In the genomic region with DNA sequence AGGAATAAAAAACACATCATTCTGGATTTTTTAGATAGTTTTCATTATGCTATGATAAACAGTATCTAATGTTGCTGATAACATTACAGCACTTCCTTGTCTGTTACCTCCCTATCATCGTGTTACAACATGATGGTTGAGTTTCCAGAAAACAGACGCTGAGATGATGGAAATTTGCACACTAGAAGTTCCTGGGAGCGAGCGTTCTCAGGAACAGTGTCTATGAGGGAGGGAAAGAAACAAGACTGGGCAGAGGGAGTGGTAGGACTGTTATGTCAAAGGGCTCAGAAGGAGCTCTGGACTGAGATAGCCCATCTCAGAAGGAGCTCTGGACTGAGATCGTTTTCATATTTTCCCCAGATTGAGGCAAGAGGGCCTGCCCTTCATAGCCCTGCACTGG, we compare ENCODE assay signal across 22 cellular contexts.
DNase-seq lines count a peak whose midpoint lies in the region; ATAC-seq, FAIRE-seq and TF ChIP-seq lines count a peak whose summit lies in the region.
"Had no signal": no experiment of that assay in that cellular context is flagged by ENCODE, and none has a peak within 500 bp of the region (broad histone marks: within the 10 kb centered on the region; RNA-seq: fewer than 3 reads in every experiment).

No MANE protein-coding gene starts in this region.

- no peaks in the 10 kb centered on the region for H3K9me1 ChIP-seq in K562 (ENCODE audit: control insufficient read depth, insufficient read depth, low read length)

- BruUV-seq in K562 (replicated peaks; lab: Mats Ljungman, UMichigan) = no TSS peak

- H4K5ac ChIP-seq in mesendoderm (ENCODE audit: low read length) = no peak overlapping the region

- H3K18ac ChIP-seq in mesendoderm (ENCODE audit: low read length) = no peak overlapping the region

- H3K27ac ChIP-seq in heart left ventricle (peak overlapping the region in 11 of 12 donors; percentile 39 to 93 (median 83)), K562 (ENCODE audit: extremely low read depth, low read depth, low read length) (no peak overlapping the region), mesendoderm (ENCODE audit: low read depth, low read length) (no peak overlapping the region), upper lobe of left lung (peak overlapping the region in 3 of 4 donors; percentile 69 to 85 (median 78))
- H3K27ac ChIP-seq: 22Rv1, C4-2B, SJSA1 had no signal

- TF ChIP-seq CTCF in heart left ventricle (IDR thresholded peaks at IDR 0.05) (no peak), K562 (IDR thresholded peaks at IDR 0.05 in 2 of 3, conservative IDR thresholded peaks at IDR 0.05 in 1 of 3; ENCODE audit: insufficient read depth in 2 of 3, low read depth in 1 of 3, low read length in 3 of 3) (no peak), upper lobe of left lung (IDR thresholded peaks at IDR 0.05) (no peak)

- H3K4me2 ChIP-seq in K562 (ENCODE audit: insufficient read depth, low read length) (no peak overlapping the region), mesendoderm (ENCODE audit: low read length) (no peak overlapping the region)
- H3K4me2 ChIP-seq: GM23338 had no signal

- no peak overlapping the region for H2AK5ac ChIP-seq in mesendoderm (ENCODE audit: low read length)

- WGBS in heart left ventricle, 4 donors = 67 to 80% (median 75%) methylated on average over 5 of the region's 5 CpGs
- 8% methylated on average over 5 of the region's 5 CpGs for WGBS in K562 (ENCODE audit: insufficient coverage, low coverage, missing lambda C conversion rate)
- WGBS in mesendoderm (ENCODE audit: extremely low coverage, insufficient coverage, low lambda C conversion rate) = no CpG with 5 or more reads among the region's 5 CpGs
- whole genome bisulfite sequencing in upper lobe of left lung, 2 donors = 84 to 86% methylated on average over 5 of the region's 5 CpGs

- FAIRE-seq in K562 (lab: Jason Lieb, UNC) = no peak
- FAIRE-seq: G401.6, GM12892 had no signal

- no peak for TF ChIP-seq EP300 in K562 (IDR thresholded peaks at IDR 0.05; ENCODE audit: low read length)
- TF ChIP-seq EP300 in upper lobe of left lung (IDR thresholded peaks at IDR 0.05) = no peak

- H2BK5ac ChIP-seq in mesendoderm (ENCODE audit: low read length) = no peak overlapping the region

- no peak for DNase-seq in heart left ventricle
- no peak for DNase-seq in cardiac septum (ENCODE audit: low spot score)
- DNase-seq in K562 (ENCODE audit: extremely low read depth in 1 of 4, low spot score in 3 of 4) = no peak
- DNase-seq in mesendoderm = no peak
- DNase-seq in upper lobe of left lung = no peak
- no peak for DNase-seq in SHP77 treated with DMSO at 0.1 percent for 48 hours (lab: John Stamatoyannopoulos, UW)
- DNase-seq in activated effector memory CD4-positive, alpha-beta T cell treated with anti-CD3 and anti-CD28 coated beads, Interleukin-2, amount 50 U/mL, for 16 hours = no peak
- DNase-seq in cerebellar nuclear complex (lab: John Stamatoyannopoulos, UW) = no peak
- DNase-seq: CD8-positive, alpha-beta memory T cell; Kasumi-1; NCI-H1694 treated with DMSO at 0.1 percent for 48 hours; NCI-H2081 treated with DMSO at 0.1 percent for 48 hours; NCI-H2171 treated with DMSO at 0.1 percent for 48 hours; NCI-H524 treated with DMSO at 0.1 percent for 48 hours; NCI-H82 had no signal

- no peaks in the 10 kb centered on the region for H3K27me3 ChIP-seq in heart left ventricle
- peaks cover 26% of the 10 kb centered on the region in 2 experiments for H3K27me3 ChIP-seq in K562 (ENCODE audit: control insufficient read depth in 2 of 2, insufficient read depth in 2 of 2, low read length in 2 of 2)
- H3K27me3 ChIP-seq in mesendoderm (ENCODE audit: insufficient read depth, low read length, poor library complexity) = no peaks in the 10 kb centered on the region
- H3K27me3 ChIP-seq in upper lobe of left lung = no peaks in the 10 kb centered on the region
- H3K27me3 ChIP-seq: SJSA1 had no signal

- H3K56ac ChIP-seq in mesendoderm (ENCODE audit: low read length) = no peak overlapping the region

- H2BK15ac ChIP-seq in mesendoderm (replicated peaks; ENCODE audit: low read depth) = no peak overlapping the region

- H3K9me3 ChIP-seq in heart left ventricle = no peaks in the 10 kb centered on the region
- H3K9me3 ChIP-seq in K562 (replicated peaks; ENCODE audit: control insufficient read depth, insufficient read depth, low read depth, low read length) = no peaks in the 10 kb centered on the region
- no peaks in the 10 kb centered on the region for H3K9me3 ChIP-seq in upper lobe of left lung
- H3K9me3 ChIP-seq: SJSA1 had no signal

- H3K9ac ChIP-seq in K562 (ENCODE audit: insufficient read depth in 1 of 2, low read depth in 2 of 2, low read length in 2 of 2) (no peak overlapping the region), mesendoderm (ENCODE audit: low read length) (no peak overlapping the region)

- in situ Hi-C loops in K562 (cut with MboI) = loop anchor here (25.0 kb wide), 1 partner anchor 431 kb away; no protein-coding TSS in a partner anchor

- ATAC-seq in heart left ventricle (no peak), K562 (no peak; the same call in 2 of the 3 replicates), upper lobe of left lung (ENCODE audit: low FRiP score in 2 of 2) (no peak)
- ATAC-seq: GM23338, HCT116 had no signal

- H3K79me2 ChIP-seq in K562 (ENCODE audit: control insufficient read depth, insufficient read depth, low read length) = no peaks in the 10 kb centered on the region
- no peaks in the 10 kb centered on the region for H3K79me2 ChIP-seq in mesendoderm (ENCODE audit: control insufficient read depth, insufficient read depth, low read length)

- POLR2A ChIA-PET in K562 (lab: Yijun Ruan, JAX) = interaction anchor here (0.8 kb wide), 1 partner anchor 13 kb away, joined by 3 read pairs; no protein-coding TSS in a partner anchor

- H3K23ac ChIP-seq in mesendoderm (ENCODE audit: low read length) = no peak overlapping the region

- no peak overlapping the region for H2AFZ ChIP-seq in K562 (ENCODE audit: low read depth, low read length)
- H2AFZ ChIP-seq: GM23338 had no signal

- no peaks in the 10 kb centered on the region for H4K20me1 ChIP-seq in K562 (replicated peaks; ENCODE audit: control insufficient read depth, insufficient read depth, low read length)

- H3K36me3 ChIP-seq in heart left ventricle (no peaks in the 10 kb centered on the region), K562 (ENCODE audit: control insufficient read depth, insufficient read depth, low read length) (no peaks in the 10 kb centered on the region), mesendoderm (ENCODE audit: control insufficient read depth, insufficient read depth, low read length) (no peaks in the 10 kb centered on the region), upper lobe of left lung (no peaks in the 10 kb centered on the region)
- H3K36me3 ChIP-seq: SJSA1 had no signal

- intact Hi-C loops in heart left ventricle (cut with DNase I) (no loop called here), cardiac septum (cut with DNase I) (no loop called here), K562 (cut with micrococcal nuclease) (no loop called here)

- no peaks in the 10 kb centered on the region for H3K79me1 ChIP-seq in mesendoderm (ENCODE audit: low read length)

- H3K4me1 ChIP-seq in heart left ventricle (peaks cover 0 to 32% (median 16%) of the 10 kb centered on the region in 12 donors), K562 (replicated peaks in 1 of 2; ENCODE audit: control insufficient read depth in 2 of 2, insufficient read depth in 2 of 2, low read length in 2 of 2) (no peaks in the 10 kb centered on the region; a peak in 1 of 5 replicates), mesendoderm (ENCODE audit: control insufficient read depth, low read depth, low read length) (no peaks in the 10 kb centered on the region), upper lobe of left lung (peaks cover 2 to 12% (median 7%) of the 10 kb centered on the region in 4 donors)

- H3K4me3 ChIP-seq in heart left ventricle (no peak overlapping the region), K562 (no peak overlapping the region), mesendoderm (ENCODE audit: low read length) (no peak overlapping the region), upper lobe of left lung (no peak overlapping the region)
- H3K4me3 ChIP-seq: GM23338, SJSA1 had no signal

- no peak overlapping the region for H3K4ac ChIP-seq in mesendoderm (ENCODE audit: low read depth, low read length)

- TF ChIP-seq POLR2A in heart left ventricle (IDR thresholded peaks at IDR 0.05) (no peak), K562 (conservative IDR thresholded peaks at IDR 0.05) (no peak), upper lobe of left lung (IDR thresholded peaks at IDR 0.05) (no peak)

- H2BK120ac ChIP-seq in mesendoderm (ENCODE audit: low read depth, low read length) = no peak overlapping the region

- H4K8ac ChIP-seq in mesendoderm (ENCODE audit: low read depth, low read length) = peak overlapping the region; percentile 56

- CTCF ChIA-PET in K562 (lab: Yijun Ruan, JAX; ENCODE audit: low intra/inter-chr PET ratio) = no interaction called here

- TF ChIP-seq RAD21 in K562 (CRISPR knock-in tag; conservative IDR thresholded peaks at IDR 0.05 in 1 of 2, IDR thresholded peaks at IDR 0.05 in 1 of 2) = no peak

TF ChIP-seq in K562, 482 proteins besides CTCF, POLR2A, EP300 and RAD21 (continues in another document):
- TF ChIP-seq POLR2B (IDR thresholded peaks at IDR 0.05; ENCODE audit: low read depth, partially characterized antibody) (no peak), MTA3 (IDR thresholded peaks at IDR 0.05; ENCODE audit: borderline replicate concordance) (no peak), ZBTB2 (IDR thresholded peaks at IDR 0.05) (no peak), CBX8 (IDR thresholded peaks at IDR 0.05; ENCODE audit: borderline replicate concordance, extremely low read depth, low read depth, low read length, poor library complexity, severe bottlenecking) (peak; percentile 70)
- TF ChIP-seq, protein P1, sequence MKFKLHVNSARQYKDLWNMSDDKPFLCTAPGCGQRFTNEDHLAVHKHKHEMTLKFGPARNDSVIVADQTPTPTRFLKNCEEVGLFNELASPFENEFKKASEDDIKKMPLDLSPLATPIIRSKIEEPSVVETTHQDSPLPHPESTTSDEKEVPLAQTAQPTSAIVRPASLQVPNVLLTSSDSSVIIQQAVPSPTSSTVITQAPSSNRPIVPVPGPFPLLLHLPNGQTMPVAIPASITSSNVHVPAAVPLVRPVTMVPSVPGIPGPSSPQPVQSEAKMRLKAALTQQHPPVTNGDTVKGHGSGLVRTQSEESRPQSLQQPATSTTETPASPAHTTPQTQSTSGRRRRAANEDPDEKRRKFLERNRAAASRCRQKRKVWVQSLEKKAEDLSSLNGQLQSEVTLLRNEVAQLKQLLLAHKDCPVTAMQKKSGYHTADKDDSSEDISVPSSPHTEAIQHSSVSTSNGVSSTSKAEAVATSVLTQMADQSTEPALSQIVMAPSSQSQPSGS (CRISPR knock-in tag; IDR thresholded peaks at IDR 0.05) = no peak

Comparison
In these comparisons a context has a peak if more than half of its experiments do, and no peak if none do; other contexts are left out.
1. H3K27ac ChIP-seq: peak in heart left ventricle (11 of 12) and upper lobe of left lung (3 of 4); none in K562 (single experiment) and mesendoderm (single experiment).